Comparison of ENCODE assay signal across 8 cellular contexts in the genomic region with DNA sequence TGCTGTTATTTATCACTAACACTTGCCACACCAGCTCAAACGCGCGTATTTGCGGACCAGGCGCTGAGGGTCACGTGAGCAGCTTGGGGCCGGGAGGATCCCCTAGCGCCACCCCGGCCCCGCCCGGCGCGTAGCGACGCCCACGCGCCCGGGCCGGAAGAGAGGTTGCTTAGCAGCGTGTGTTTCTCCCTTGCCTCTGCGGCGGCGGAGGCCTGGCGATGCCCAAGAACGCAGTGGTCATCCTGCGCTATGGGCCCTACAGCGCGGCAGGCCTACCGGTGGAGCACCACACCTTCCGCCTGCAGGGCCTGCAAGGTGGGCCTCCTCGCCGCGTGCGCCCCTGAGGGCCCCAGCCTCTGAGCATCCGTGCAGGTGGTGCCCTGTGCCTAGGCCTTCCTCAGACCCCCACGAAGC. TPM values are rescaled to one million over a fixed set of nuclear protein-coding genes. Genes with fewer than 3 reads are reported as not detected.
DNase-seq lines count a peak whose midpoint lies in the region; ATAC-seq and TF ChIP-seq lines count a peak whose summit lies in the region.

A gene with protein sequence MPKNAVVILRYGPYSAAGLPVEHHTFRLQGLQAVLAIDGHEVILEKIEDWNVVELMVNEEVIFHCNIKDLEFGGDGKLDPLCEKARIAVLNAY (plus strand): TSS at position 172 of the 414 bp plus-strand sequence. CDS start 47 bp downstream, at position 219.

- no peak for TF ChIP-seq CTCF in neural crest cell (conservative IDR thresholded peaks at IDR 0.05)

- no peak within 1 kb of the TSS for H3K4me3 Mint-ChIP-seq in activated CD8-positive, alpha-beta memory T cell treated with anti-CD3 and anti-CD28 coated beads, Interleukin-2, amount 10 ng/mL, durations not matched to agents 7 days and 5 days
- peak within 1 kb of the TSS; percentile 91 for H3K4me3 Mint-ChIP-seq in neural crest cell

- H3K27ac Mint-ChIP-seq in activated CD8-positive, alpha-beta memory T cell treated with anti-CD3 and anti-CD28 coated beads, Interleukin-2, amount 10 ng/mL, durations not matched to agents 7 days and 5 days = no peak within 1 kb of the TSS
- no peak within 1 kb of the TSS for H3K27ac Mint-ChIP-seq in neural crest cell (ENCODE audit: unreplicated experiment)

- peak; percentile 45 for DNase-seq in activated CD8-positive, alpha-beta memory T cell treated with anti-CD3 and anti-CD28 coated beads, Interleukin-2, amount 10 ng/mL, durations not matched to agents 7 days and 5 days
- DNase-seq in activated CD8-positive, alpha-beta memory T cell treated with anti-CD3 and anti-CD28 coated beads, Interleukin-2, amount 50 U/mL, for 4 hours = no peak
- DNase-seq in SK-MEL-5 (ENCODE audit: low read depth, low spot score) (peak; percentile 32), fibroblast of peridontal ligament (ENCODE audit: extremely low read depth) (peak; percentile 4), neural crest cell (ENCODE audit: low read depth, low spot score) (peak; percentile 69), H4 (ENCODE audit: low spot score) (no peak), A172 (ENCODE audit: low spot score) (no peak)

- in situ Hi-C loops in SK-MEL-5 (cut with HindIII; ENCODE audit: low pct_unique_long_range_greater_than_20kb, low sequenced_read_pairs) = no loop called here

- CTCF ChIA-PET in activated CD8-positive, alpha-beta memory T cell treated with anti-CD3 and anti-CD28 coated beads, Interleukin-2, amount 10 ng/mL, durations not matched to agents 7 days and 5 days (lab: Charles Lee) = no interaction called here

- H3K4me1 Mint-ChIP-seq in activated CD8-positive, alpha-beta memory T cell treated with anti-CD3 and anti-CD28 coated beads, Interleukin-2, amount 10 ng/mL, durations not matched to agents 7 days and 5 days = no peaks in the 10 kb centered on the region
- peaks cover 8% of the 10 kb centered on the region for H3K4me1 Mint-ChIP-seq in neural crest cell

- peaks cover 58% of the 10 kb centered on the region for H3K27me3 Mint-ChIP-seq in activated CD8-positive, alpha-beta memory T cell treated with anti-CD3 and anti-CD28 coated beads, Interleukin-2, amount 10 ng/mL, durations not matched to agents 7 days and 5 days
- H3K27me3 Mint-ChIP-seq in neural crest cell (ENCODE audit: low read depth) = peaks cover 73% of the 10 kb centered on the region

- ATAC-seq in activated CD8-positive, alpha-beta memory T cell treated with anti-CD3 and anti-CD28 coated beads, Interleukin-2, amount 10 ng/mL, durations not matched to agents 7 days and 5 days = peak; percentile 55
- no peak for ATAC-seq in GM21717 (IDR thresholded peaks at IDR 0.05; ENCODE audit: unreplicated experiment)

- no peaks in the 10 kb centered on the region for H3K36me3 Mint-ChIP-seq in activated CD8-positive, alpha-beta memory T cell treated with anti-CD3 and anti-CD28 coated beads, Interleukin-2, amount 10 ng/mL, durations not matched to agents 7 days and 5 days
- peaks cover 3% of the 10 kb centered on the region for H3K36me3 Mint-ChIP-seq in neural crest cell (ENCODE audit: low read depth)

- peaks cover 6% of the 10 kb centered on the region for H3K9me3 Mint-ChIP-seq in activated CD8-positive, alpha-beta memory T cell treated with anti-CD3 and anti-CD28 coated beads, Interleukin-2, amount 10 ng/mL, durations not matched to agents 7 days and 5 days (ENCODE audit: low read depth)
- peaks cover 5% of the 10 kb centered on the region for H3K9me3 Mint-ChIP-seq in neural crest cell

RNA-seq across cellular contexts. Expression of the gene that starts here (rescaled TPM):
- not detected for total RNA-seq in activated CD8-positive, alpha-beta memory T cell treated with anti-CD3 and anti-CD28 coated beads, Interleukin-2, amount 10 ng/mL, durations not matched to agents 7 days and 5 days
- total RNA-seq in SK-MEL-5 (2014; rRNA removed; shearing (Covaris generic)) = not detected in 2 replicates
- polyA plus RNA-seq in SK-MEL-5 (2015; cell fraction: cytosol; rRNA removed) = not detected in 2 replicates
- polyA plus RNA-seq in SK-MEL-5 (2015; cell fraction: nucleus; rRNA removed) = not detected in 2 replicates
- total RNA-seq in neural crest cell = 0.14 TPM in 1 of 2 replicates, not detected in the other
- not detected in 2 replicates for total RNA-seq in H4 (2014; rRNA removed; shearing (Covaris generic))
- total RNA-seq in A172 (2014; rRNA removed; shearing (Covaris generic)) = not detected in 2 replicates

Comparison
In these comparisons a context has a peak if more than half of its experiments do, and no peak if none do; other contexts are left out.
1. Peak in DNase-seq and ATAC-seq in activated CD8-positive, alpha-beta memory T cell treated with anti-CD3 and anti-CD28 coated beads, Interleukin-2, amount 10 ng/mL, durations not matched to agents 7 days and 5 days; RNA of the gene not detected or under 1 TPM.
2. Peak in DNase-seq in SK-MEL-5; RNA of the gene not detected or under 1 TPM.
3. Peak in DNase-seq in neural crest cell; RNA of the gene not detected or under 1 TPM.